1 cellular context compared by ENCODE assay signal in genomic region chr7:45402480-45403218, GRCh38.
TF ChIP-seq lines count a peak whose summit lies in the region.

No MANE protein-coding gene starts in this region.

TF ChIP-seq in GM23338, 12 proteins besides CTCF, POLR2A, EP300 and RAD21 (continued from another document):
- TF ChIP-seq REST (IDR thresholded peaks at IDR 0.05; ENCODE audit: unreplicated experiment) (no peak), ETS1 (IDR thresholded peaks at IDR 0.05) (no peak), EZH2 (IDR thresholded peaks at IDR 0.05; ENCODE audit: low read depth, unreplicated experiment) (no peak), ZNF331 (CRISPR knock-in tag; IDR thresholded peaks at IDR 0.05; ENCODE audit: low read depth) (no peak)
